32 cellular contexts compared by ENCODE assay signal in genomic region chr18:78199002-78199401, GRCh38.
"Had no signal": no experiment of that assay in that cellular context is flagged by ENCODE, and none has a peak within 500 bp of the region (broad histone marks: within the 10 kb centered on the region; RNA-seq: fewer than 3 reads in every experiment).

No MANE protein-coding gene starts in this region.

- H2AFZ ChIP-seq: PC-9 had no signal

- H3K9me3 ChIP-seq: SJCRH30 had no signal

- H3K36me3 Mint-ChIP-seq: T-cell had no signal

- DNase-seq: Karpas-422, MM.1S, MV-4-11, NCI-H1092, NCI-H1105 treated with DMSO at 0.1 percent for 48 hours, NCI-H1436, NCI-H146, NCI-H1694, NCI-H187, NCI-H1930, NCI-H2029 treated with DMSO at 0.1 percent for 48 hours, NCI-H2081 treated with DMSO at 0.1 percent for 48 hours, NCI-H2107, NCI-H2171, NCI-H226, NCI-H446 treated with DMSO at 0.1 percent for 48 hours, NCI-H510A, NCI-H524, NCI-H526, NCI-H69, NCI-H82, PC-9, SHP77, SIG-M5, SJCRH30, T-cell had no signal

- ATAC-seq: Panc1, Right ventricle myocardium inferior, SK-N-SH treated with all-trans-retinoic acid at 6 μM for 48 hours, T-cell had no signal

- H3K27ac Mint-ChIP-seq: T-cell had no signal

- H3K36me3 ChIP-seq: SJCRH30 had no signal

- H3K27me3 ChIP-seq: SJCRH30 had no signal

- FAIRE-seq: RCC 7860 had no signal

- H3K4me1 Mint-ChIP-seq: T-cell had no signal

- H3K4me1 ChIP-seq: SJCRH30 had no signal

- H3K4me2 ChIP-seq: PC-9 had no signal

- H3K4me3 Mint-ChIP-seq: T-cell had no signal

- H3K27ac ChIP-seq: PC-9, RWPE1, SJCRH30, SK-N-MC had no signal

- H3K4me3 ChIP-seq: PC-9, SJCRH30, SK-N-MC had no signal
